28 cellular contexts compared by ENCODE assay signal in genomic region chr6:170493354-170493753, GRCh38.
"Had no signal": no experiment of that assay in that cellular context is flagged by ENCODE, and none has a peak within 500 bp of the region (broad histone marks: within the 10 kb centered on the region; RNA-seq: fewer than 3 reads in every experiment).

No MANE protein-coding gene starts in this region.

- ATAC-seq: stimulated activated effector memory CD8-positive, alpha-beta T cell treated with anti-CD3 and anti-CD28 coated beads, Interleukin-12 subunit alpha, Interleukin-12 subunit beta, amount 100 ng/mL, for 72 hours; stimulated activated naive B cell treated with anti-CD40 and anti-IgM and Interleukin-4, amounts not matched to agents 10 μg/mL and 1 μg/mL and 100 μg/mL, for 72 hours; stimulated activated naive CD8-positive, alpha-beta T cell treated with anti-CD3 and anti-CD28 coated beads, Interleukin-15, amount 100 ng/mL, for 72 hours; stimulated activated naive CD8-positive, alpha-beta T cell treated with anti-CD3 and anti-CD28 coated beads, Interleukin-15, Interleukin-2, amounts not matched to agents 100 U/mL and 50 U/mL, for 24 hours; upper lobe of right lung had no signal

- H3K9me3 Mint-ChIP-seq: stimulated activated effector memory CD8-positive, alpha-beta T cell treated with anti-CD3 and anti-CD28 coated beads, Interleukin-12 subunit alpha, Interleukin-12 subunit beta, amount 100 ng/mL, for 72 hours; stimulated activated naive CD8-positive, alpha-beta T cell treated with anti-CD3 and anti-CD28 coated beads, Interleukin-15, amount 100 ng/mL, for 72 hours; stimulated activated naive CD8-positive, alpha-beta T cell treated with anti-CD3 and anti-CD28 coated beads, Interleukin-15, Interleukin-2, amounts not matched to agents 100 ng/mL and 50 ng/mL, for 24 hours; type B pancreatic cell had no signal

- H3K27ac ChIP-seq: stomach, suprapubic skin, testis, thoracic aorta, thyroid gland, tibial artery, tibial nerve, transverse colon, upper lobe of left lung, upper lobe of right lung, uterus, vagina had no signal

- DNase-seq: stimulated activated CD4-positive, alpha-beta T cell treated with anti-CD3 and anti-CD28 coated beads, Interleukin-2, amount 100 ng/mL, for 48 hours; stimulated activated CD4-positive, alpha-beta T cell treated with anti-CD3 and anti-CD28 coated beads, Interleukin-4, amount 100 ng/mL, for 1 hour; stimulated activated CD4-positive, alpha-beta T cell treated with anti-CD3 and anti-CD28 coated beads, Interleukin-4, amount 100 ng/mL, for 24 hours; stimulated activated CD4-positive, alpha-beta T cell treated with anti-CD3 and anti-CD28 coated beads, Interleukin-4, amount 100 ng/mL, for 4 hours; stimulated activated CD8-positive, alpha-beta memory T cell treated with anti-CD3 and anti-CD28 coated beads, Interleukin-4, amount 100 ng/mL, for 48 hours; stimulated activated naive B cell treated with anti-CD40 and anti-IgM and Interleukin-4, amounts not matched to agents 10 μg/mL and 1 μg/mL and 100 μg/mL, for 72 hours; stimulated activated naive CD4-positive, alpha-beta T cell; stimulated activated naive CD4-positive, alpha-beta T cell treated with Interleukin-2 at 50 U/mL for 16 hours; stimulated activated naive CD8-positive, alpha-beta T cell treated with anti-CD3 and anti-CD28 coated beads, Interleukin-15, amount 100 ng/mL, for 72 hours; stimulated activated naive CD8-positive, alpha-beta T cell treated with anti-CD3 and anti-CD28 coated beads, Interleukin-15, Interleukin-2, amounts not matched to agents 100 U/mL and 50 U/mL, for 24 hours; stomach; substantia nigra; testis; thyroid gland; tibial artery; transverse colon; trophoblast cell; upper lobe of right lung; uterus had no signal

- H3K4me1 Mint-ChIP-seq: stimulated activated effector memory CD8-positive, alpha-beta T cell treated with anti-CD3 and anti-CD28 coated beads, Interleukin-12 subunit alpha, Interleukin-12 subunit beta, amount 100 ng/mL, for 72 hours; stimulated activated naive CD8-positive, alpha-beta T cell treated with anti-CD3 and anti-CD28 coated beads, Interleukin-15, amount 100 ng/mL, for 72 hours had no signal

- FAIRE-seq: urothelium cell line had no signal

- H3K27ac Mint-ChIP-seq: stimulated activated effector memory CD8-positive, alpha-beta T cell treated with anti-CD3 and anti-CD28 coated beads, Interleukin-12 subunit alpha, Interleukin-12 subunit beta, amount 100 ng/mL, for 72 hours; stimulated activated naive B cell treated with anti-CD40 and anti-IgM and Interleukin-4, amounts not matched to agents 10 μg/mL and 1 μg/mL and 100 μg/mL, for 72 hours; stimulated activated naive CD8-positive, alpha-beta T cell treated with anti-CD3 and anti-CD28 coated beads, Interleukin-15, amount 100 ng/mL, for 72 hours; stimulated activated naive CD8-positive, alpha-beta T cell treated with anti-CD3 and anti-CD28 coated beads, Interleukin-15, Interleukin-2, amounts not matched to agents 100 ng/mL and 50 ng/mL, for 24 hours; type B pancreatic cell had no signal

- H3K36me3 Mint-ChIP-seq: stimulated activated effector memory CD8-positive, alpha-beta T cell treated with anti-CD3 and anti-CD28 coated beads, Interleukin-12 subunit alpha, Interleukin-12 subunit beta, amount 100 ng/mL, for 72 hours; stimulated activated naive B cell treated with anti-CD40 and anti-IgM and Interleukin-4, amounts not matched to agents 10 μg/mL and 1 μg/mL and 100 μg/mL, for 72 hours; type B pancreatic cell had no signal

- H3K27me3 ChIP-seq: stomach, suprapubic skin, testis, thyroid gland, tibial artery, tibial nerve, transverse colon, upper lobe of left lung, upper lobe of right lung, uterus, vagina had no signal

- H3K4me3 Mint-ChIP-seq: stimulated activated effector memory CD8-positive, alpha-beta T cell treated with anti-CD3 and anti-CD28 coated beads, Interleukin-12 subunit alpha, Interleukin-12 subunit beta, amount 100 ng/mL, for 72 hours; stimulated activated naive B cell treated with anti-CD40 and anti-IgM and Interleukin-4, amounts not matched to agents 10 μg/mL and 1 μg/mL and 100 μg/mL, for 72 hours; stimulated activated naive CD8-positive, alpha-beta T cell treated with anti-CD3 and anti-CD28 coated beads, Interleukin-15, amount 100 ng/mL, for 72 hours; stimulated activated naive CD8-positive, alpha-beta T cell treated with anti-CD3 and anti-CD28 coated beads, Interleukin-15, Interleukin-2, amounts not matched to agents 100 ng/mL and 50 ng/mL, for 24 hours; type B pancreatic cell had no signal

- H3K4me3 ChIP-seq: stomach, suprapubic skin, testis, thoracic aorta, thyroid gland, tibial artery, tibial nerve, transverse colon, upper lobe of left lung, upper lobe of right lung, uterus, vagina had no signal

- H3K36me3 ChIP-seq: stomach, suprapubic skin, thoracic aorta, thyroid gland, tibial artery, tibial nerve, transverse colon, upper lobe of left lung, upper lobe of right lung, uterus, vagina had no signal

- H3K9me3 ChIP-seq: stomach, suprapubic skin, testis, thoracic aorta, thyroid gland, tibial artery, tibial nerve, transverse colon, upper lobe of left lung, upper lobe of right lung, uterus, vagina had no signal

- H3K4me1 ChIP-seq: stomach, suprapubic skin, testis, tibial artery, tibial nerve, transverse colon, upper lobe of left lung, upper lobe of right lung, uterus, vagina had no signal
